Comparison of ENCODE assay signal across 8 cellular contexts in genomic region chr2:8229546-8229986, GRCh38.
DNase-seq lines count a peak whose midpoint lies in the region; ATAC-seq and TF ChIP-seq lines count a peak whose summit lies in the region.

No MANE protein-coding gene starts in this region.

- H3K4me1 ChIP-seq in smooth muscle cell (ENCODE audit: low read depth): peaks cover 3% of the 10 kb centered on the region

- no peaks in the 10 kb centered on the region for H3K27me3 ChIP-seq in MG63
- no peaks in the 10 kb centered on the region for H3K27me3 ChIP-seq in smooth muscle cell (ENCODE audit: low read depth)

- no peak overlapping the region for H3K27ac ChIP-seq in smooth muscle cell (ENCODE audit: low read depth)

- peak overlapping the region; percentile 71 for H3K27ac Mint-ChIP-seq in activated CD8-positive, alpha-beta T cell treated with anti-CD3 and anti-CD28 coated beads, Interleukin-2, amount 10 ng/mL, durations not matched to agents 7 days and 5 days

- H3K4me2 ChIP-seq in smooth muscle cell: peak overlapping the region; percentile 34

- peaks cover 15% of the 10 kb centered on the region for H3K4me1 Mint-ChIP-seq in activated CD8-positive, alpha-beta T cell treated with anti-CD3 and anti-CD28 coated beads, Interleukin-2, amount 10 ng/mL, durations not matched to agents 7 days and 5 days (ENCODE audit: low read depth)

- H4K20me1 ChIP-seq in smooth muscle cell (ENCODE audit: low read depth): no peaks in the 10 kb centered on the region

- CTCF ChIA-PET in activated CD8-positive, alpha-beta T cell treated with anti-CD3 and anti-CD28 coated beads, Interleukin-2, amount 10 ng/mL, durations not matched to agents 7 days and 5 days (lab: Charles Lee): no interaction called here

- no peaks in the 10 kb centered on the region for H3F3A ChIP-seq in smooth muscle cell (ENCODE audit: low read depth)

- no peaks in the 10 kb centered on the region for H3K79me2 ChIP-seq in smooth muscle cell (ENCODE audit: low read depth)

- POLR2A ChIA-PET in activated CD8-positive, alpha-beta T cell treated with anti-CD3 and anti-CD28 coated beads, Interleukin-2, amount 10 ng/mL, durations not matched to agents 7 days and 5 days (lab: Charles Lee): interaction anchor here (0.5 kb wide), 1 partner anchor 204 kb away, joined by 4 read pairs; no protein-coding TSS in a partner anchor

- H3K27me3 Mint-ChIP-seq in activated CD8-positive, alpha-beta T cell treated with anti-CD3 and anti-CD28 coated beads, Interleukin-2, amount 10 ng/mL, durations not matched to agents 7 days and 5 days (ENCODE audit: low read depth): peaks cover 5% of the 10 kb centered on the region

- peak overlapping the region; percentile 34 for H3K4me3 Mint-ChIP-seq in activated CD8-positive, alpha-beta T cell treated with anti-CD3 and anti-CD28 coated beads, Interleukin-2, amount 10 ng/mL, durations not matched to agents 7 days and 5 days

- TF ChIP-seq CTCF in GM12872 (IDR thresholded peaks at IDR 0.05; ENCODE audit: insufficient read depth, low read depth, low read length) (0 out of 3 replicates have a peak, but pooled peaks have one; percentile 6), fibroblast of villous mesenchyme (IDR thresholded peaks at IDR 0.05; ENCODE audit: insufficient read depth, low read depth, low read length) (peak; percentile 5), smooth muscle cell (IDR thresholded peaks at IDR 0.05; ENCODE audit: borderline replicate concordance, insufficient read depth, poor library complexity, severe bottlenecking) (no peak)

- whole genome bisulfite sequencing in smooth muscle cell (ENCODE audit: low lambda C conversion rate): 67% methylated on average over 10 of the region's 10 CpGs

- H2AFZ ChIP-seq in smooth muscle cell (ENCODE audit: low read depth): peak overlapping the region; percentile 36

- DNase-seq in H4 (ENCODE audit: low spot score) (peak; percentile 71), MG63 (peak; percentile 79), fibroblast of villous mesenchyme (ENCODE audit: low read depth) (peak; percentile 54), smooth muscle cell (lab: John Stamatoyannopoulos, UW; ENCODE audit: unreplicated experiment) (no peak), middle frontal gyrus (ENCODE audit: extremely low spot score, low spot score) (no peak), NCI-H2029 treated with DMSO at 0.1 percent for 48 hours (lab: John Stamatoyannopoulos, UW) (no peak)
- DNase-seq in activated CD8-positive, alpha-beta T cell treated with anti-CD3 and anti-CD28 coated beads, Interleukin-2, amount 10 ng/mL, durations not matched to agents 7 days and 5 days: peak; percentile 77

- peak; percentile 94 for ATAC-seq in activated CD8-positive, alpha-beta T cell treated with anti-CD3 and anti-CD28 coated beads, Interleukin-2, amount 10 ng/mL, durations not matched to agents 7 days and 5 days

- H3K4me3 ChIP-seq in MG63: no peak overlapping the region
- no peak overlapping the region for H3K4me3 ChIP-seq in fibroblast of villous mesenchyme (ENCODE audit: low read depth, low read length)
- no peak overlapping the region for H3K4me3 ChIP-seq in smooth muscle cell

- H3K9me3 ChIP-seq in MG63 (no peaks in the 10 kb centered on the region), smooth muscle cell (replicated peaks; ENCODE audit: low read depth) (no peaks in the 10 kb centered on the region)

- no peaks in the 10 kb centered on the region for H3K9me3 Mint-ChIP-seq in activated CD8-positive, alpha-beta T cell treated with anti-CD3 and anti-CD28 coated beads, Interleukin-2, amount 10 ng/mL, durations not matched to agents 7 days and 5 days (ENCODE audit: insufficient read depth)

- no peak overlapping the region for H3K9ac ChIP-seq in smooth muscle cell (ENCODE audit: low read depth)

- peaks cover 4% of the 10 kb centered on the region for H3K36me3 Mint-ChIP-seq in activated CD8-positive, alpha-beta T cell treated with anti-CD3 and anti-CD28 coated beads, Interleukin-2, amount 10 ng/mL, durations not matched to agents 7 days and 5 days (ENCODE audit: low read depth)

- H3K36me3 ChIP-seq in MG63 (no peaks in the 10 kb centered on the region), smooth muscle cell (ENCODE audit: low read depth) (no peaks in the 10 kb centered on the region)

Comparison
In these comparisons a context has a peak if more than half of its experiments do, and no peak if none do; other contexts are left out.
1. DNase-seq: peak in H4 (single experiment), MG63 (single experiment), activated CD8-positive, alpha-beta T cell treated with anti-CD3 and anti-CD28 coated beads, Interleukin-2, amount 10 ng/mL, durations not matched to agents 7 days and 5 days (single experiment) and fibroblast of villous mesenchyme (single experiment); none in smooth muscle cell (single experiment), middle frontal gyrus (single experiment) and NCI-H2029 treated with DMSO at 0.1 percent for 48 hours (single experiment).